Comparison of ENCODE assay signal across 17 cellular contexts in the genomic region with DNA sequence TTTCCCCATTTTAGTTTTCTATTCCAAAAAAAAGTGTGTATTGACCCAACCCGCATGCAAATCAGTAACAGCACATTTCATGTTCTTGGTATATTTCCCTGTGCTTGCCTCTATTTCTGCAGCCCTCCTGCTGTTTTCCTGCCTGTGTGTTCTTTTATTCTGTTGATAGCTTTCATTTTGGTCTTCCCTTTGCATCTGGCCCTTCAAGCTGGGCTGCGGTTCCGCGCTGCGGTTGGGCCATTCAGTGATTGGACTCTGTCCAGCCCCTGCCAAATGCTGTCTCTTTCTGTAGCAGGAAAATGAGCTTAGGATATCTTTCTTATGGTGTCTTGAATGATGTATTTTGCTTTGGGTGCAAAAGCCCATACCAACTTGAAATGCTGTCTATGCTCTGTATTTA. TPM values are rescaled to one million over a fixed set of nuclear protein-coding genes. Genes with fewer than 3 reads are reported as not detected.
DNase-seq lines count a peak whose midpoint lies in the region; ATAC-seq and TF ChIP-seq lines count a peak whose summit lies in the region.
"Had no signal": no experiment of that assay in that cellular context is flagged by ENCODE, and none has a peak within 500 bp of the region (broad histone marks: within the 10 kb centered on the region; RNA-seq: fewer than 3 reads in every experiment).

No MANE protein-coding gene starts in this region.

- H3K27ac ChIP-seq in brain microvascular endothelial cell, result no peak overlapping the region
- no peak overlapping the region for H3K27ac ChIP-seq in neural progenitor cell
- H3K27ac ChIP-seq in lower lobe of right lung, result no peak overlapping the region
- H3K27ac ChIP-seq: gastroesophageal sphincter, SJSA1 had no signal

- intact Hi-C loops in lower lobe of right lung (cut with DNase I), result no loop called here

- peaks cover 4% of the 10 kb centered on the region for H3K4me1 ChIP-seq in neural progenitor cell
- no peaks in the 10 kb centered on the region for H3K4me1 ChIP-seq in lower lobe of right lung
- H3K4me1 ChIP-seq: gastroesophageal sphincter, SJSA1 had no signal

- no peaks in the 10 kb centered on the region for H3K36me3 ChIP-seq in brain microvascular endothelial cell (replicated peaks)
- no peaks in the 10 kb centered on the region for H3K36me3 ChIP-seq in neural progenitor cell
- no peaks in the 10 kb centered on the region for H3K36me3 ChIP-seq in lower lobe of right lung
- H3K36me3 ChIP-seq: gastroesophageal sphincter, SJSA1 had no signal

- DNase-seq in DMS79 treated with DMSO at 0.1 percent for 48 hours (lab: John Stamatoyannopoulos, UW) (peak; percentile 64), NCI-H2227 (lab: John Stamatoyannopoulos, UW; ENCODE audit: unreplicated experiment) (peak; percentile 15), brain microvascular endothelial cell (peak; percentile 60), neural progenitor cell (ENCODE audit: low spot score) (peak; percentile 8), lower lobe of right lung (no peak), NCI-H1930 (lab: John Stamatoyannopoulos, UW) (no peak), germinal center (ENCODE audit: low spot score) (no peak)
- DNase-seq: activated CD4-positive, alpha-beta T cell treated with anti-CD3 and anti-CD28 coated beads, Interleukin-2, amount 10 ng/mL, durations not matched to agents 7 days and 5 days; activated naive CD8-positive, alpha-beta T cell treated with anti-CD3 and anti-CD28 coated beads for 36 hours; NCI-H226; right cardiac atrium; T1000 had no signal

- no peaks in the 10 kb centered on the region for H3F3A ChIP-seq in neural progenitor cell (ENCODE audit: low read depth)

- peaks cover 3% of the 10 kb centered on the region for H3K27me3 Mint-ChIP-seq in neural progenitor cell (ENCODE audit: insufficient read depth, low read depth)

- no peak for ATAC-seq in lower lobe of right lung
- ATAC-seq: gastroesophageal sphincter; GM12878; natural killer cell treated with Interleukin-12 subunit alpha and Interleukin-12 subunit beta and Interleukin-15 and Interleukin-18, amount 100 ng/mL, for 72 hours; right cardiac atrium had no signal

- H3K4me1 Mint-ChIP-seq in neural progenitor cell, result peaks cover 15% of the 10 kb centered on the region
- H3K4me1 Mint-ChIP-seq: activated CD4-positive, alpha-beta T cell treated with anti-CD3 and anti-CD28 coated beads, Interleukin-2, amount 10 ng/mL, durations not matched to agents 7 days and 5 days; CD14-positive monocyte had no signal

- H3K36me3 Mint-ChIP-seq in neural progenitor cell, result no peaks in the 10 kb centered on the region
- H3K36me3 Mint-ChIP-seq: activated naive CD8-positive, alpha-beta T cell treated with anti-CD3 and anti-CD28 coated beads for 36 hours; CD14-positive monocyte; natural killer cell treated with Interleukin-12 subunit alpha and Interleukin-12 subunit beta and Interleukin-15 and Interleukin-18, amount 100 ng/mL, for 72 hours had no signal

- TF ChIP-seq CTCF in brain microvascular endothelial cell (IDR thresholded peaks at IDR 0.05; ENCODE audit: low read depth, low read length, missing control alignments), result no peak
- TF ChIP-seq CTCF in neural progenitor cell (IDR thresholded peaks at IDR 0.05), result no peak
- TF ChIP-seq CTCF in lower lobe of right lung (IDR thresholded peaks at IDR 0.05), result no peak

- no peaks in the 10 kb centered on the region for H3K9me3 Mint-ChIP-seq in neural progenitor cell
- H3K9me3 Mint-ChIP-seq: activated CD4-positive, alpha-beta T cell treated with anti-CD3 and anti-CD28 coated beads, Interleukin-2, amount 10 ng/mL, durations not matched to agents 7 days and 5 days; activated naive CD8-positive, alpha-beta T cell treated with anti-CD3 and anti-CD28 coated beads for 36 hours; CD14-positive monocyte; natural killer cell treated with Interleukin-12 subunit alpha and Interleukin-12 subunit beta and Interleukin-15 and Interleukin-18, amount 100 ng/mL, for 72 hours had no signal

- no peaks in the 10 kb centered on the region for H3K27me3 ChIP-seq in brain microvascular endothelial cell (replicated peaks)
- no peaks in the 10 kb centered on the region for H3K27me3 ChIP-seq in neural progenitor cell
- H3K27me3 ChIP-seq in lower lobe of right lung (ENCODE audit: low read depth), result no peaks in the 10 kb centered on the region
- H3K27me3 ChIP-seq: gastroesophageal sphincter, SJSA1 had no signal

- H3K4me3 ChIP-seq in brain microvascular endothelial cell (ENCODE audit: low read depth, low read length) (no peak overlapping the region), neural progenitor cell (no peak overlapping the region), lower lobe of right lung (no peak overlapping the region)
- H3K4me3 ChIP-seq: gastroesophageal sphincter, GM12878, SJSA1 had no signal

- H3K9me3 ChIP-seq in neural progenitor cell (ENCODE audit: low read depth) (no peaks in the 10 kb centered on the region), lower lobe of right lung (no peaks in the 10 kb centered on the region)
- H3K9me3 ChIP-seq: gastroesophageal sphincter, SJSA1 had no signal

- H3K9ac ChIP-seq in neural progenitor cell, result no peak overlapping the region

- in situ Hi-C loops in brain microvascular endothelial cell (cut with HindIII; ENCODE audit: low pct_ligation_motif_present, low sequenced_read_pairs), result loop anchor here (25.0 kb wide), 1 partner anchor 663 kb away; no protein-coding TSS in a partner anchor

- H3K27ac Mint-ChIP-seq in neural progenitor cell, result no peak overlapping the region
- H3K27ac Mint-ChIP-seq: activated CD4-positive, alpha-beta T cell treated with anti-CD3 and anti-CD28 coated beads, Interleukin-2, amount 10 ng/mL, durations not matched to agents 7 days and 5 days; activated naive CD8-positive, alpha-beta T cell treated with anti-CD3 and anti-CD28 coated beads for 36 hours; CD14-positive monocyte; natural killer cell treated with Interleukin-12 subunit alpha and Interleukin-12 subunit beta and Interleukin-15 and Interleukin-18, amount 100 ng/mL, for 72 hours had no signal

- H3K4me2 ChIP-seq in neural progenitor cell, result no peak overlapping the region

- H3K4me3 Mint-ChIP-seq in neural progenitor cell, result no peak overlapping the region
- H3K4me3 Mint-ChIP-seq: activated CD4-positive, alpha-beta T cell treated with anti-CD3 and anti-CD28 coated beads, Interleukin-2, amount 10 ng/mL, durations not matched to agents 7 days and 5 days; activated naive CD8-positive, alpha-beta T cell treated with anti-CD3 and anti-CD28 coated beads for 36 hours; CD14-positive monocyte; natural killer cell treated with Interleukin-12 subunit alpha and Interleukin-12 subunit beta and Interleukin-15 and Interleukin-18, amount 100 ng/mL, for 72 hours had no signal

- no peaks in the 10 kb centered on the region for H4K20me1 ChIP-seq in neural progenitor cell (ENCODE audit: low read depth)

- H2AFZ ChIP-seq in neural progenitor cell (replicated peaks), result no peak overlapping the region

- H3K79me2 ChIP-seq in neural progenitor cell (ENCODE audit: low read depth), result no peaks in the 10 kb centered on the region

RNA-seq across cellular contexts. Expression of gene ZNF621, which starts 49.9 kb away (rescaled TPM):
- 14.3 and 24.8 TPM in 2 replicates for total RNA-seq in neural progenitor cell (ENCODE audit: low replicate concordance)
- total RNA-seq in lower lobe of right lung, result 19.9 TPM

Comparison
In these comparisons a context has a peak if more than half of its experiments do, and no peak if none do; other contexts are left out.
1. DNase-seq: peak in DMS79 treated with DMSO at 0.1 percent for 48 hours (single experiment), NCI-H2227 (single experiment), brain microvascular endothelial cell (single experiment) and neural progenitor cell (single experiment); none in lower lobe of right lung (single experiment), NCI-H1930 (0 of 2) and germinal center (single experiment).